In genomic region chr3:52238193-52238760, GRCh38 we compare ENCODE assay signal across 8 cellular contexts. TPM values are rescaled to one million over a fixed set of nuclear protein-coding genes. Genes with fewer than 3 reads are reported as not detected.
DNase-seq lines count a peak whose midpoint lies in the region; ATAC-seq, FAIRE-seq and TF ChIP-seq lines count a peak whose summit lies in the region.

No MANE protein-coding gene starts in this region.

- H3K4me1 Mint-ChIP-seq in CD8-positive, alpha-beta T cell (ENCODE audit: low read depth), result peaks cover 75% of the 10 kb centered on the region
- H3K4me1 Mint-ChIP-seq in activated B cell treated with CpG ODN at 0.5 μM for 24 hours, result peaks cover 66% of the 10 kb centered on the region

- H3K27me3 Mint-ChIP-seq in CD8-positive, alpha-beta T cell (ENCODE audit: low read depth), result no peaks in the 10 kb centered on the region
- H3K27me3 Mint-ChIP-seq in activated B cell treated with CpG ODN at 0.5 μM for 24 hours, result no peaks in the 10 kb centered on the region

- H3K4me1 ChIP-seq in CD8-positive, alpha-beta T cell (ENCODE audit: insufficient read depth, low read length), result peaks cover 77% of the 10 kb centered on the region
- H3K4me1 ChIP-seq in hepatocyte (ENCODE audit: insufficient read depth) (peaks cover 26% of the 10 kb centered on the region), small intestine (ENCODE audit: control insufficient read depth in 2 of 2, insufficient read depth in 1 of 2, low read depth in 1 of 2, low read length in 1 of 2) (peaks cover 0 to 8% of the 10 kb centered on the region in 2 donors)

- H3K9me3 Mint-ChIP-seq in CD8-positive, alpha-beta T cell, result no peaks in the 10 kb centered on the region
- no peaks in the 10 kb centered on the region for H3K9me3 Mint-ChIP-seq in activated B cell treated with CpG ODN at 0.5 μM for 24 hours

- CTCF ChIA-PET in CD8-positive, alpha-beta T cell (lab: Charles Lee), result interaction anchor here (0.9 to 29.3 kb wide), 7 partner anchors 11 to 100 kb away, joined by 3 to 622 read pairs (median 34); partner anchors contain the start of genes GLYCTK and WDR82
- CTCF ChIA-PET in activated B cell treated with CpG ODN at 0.5 μM for 24 hours (lab: Charles Lee), result interaction anchor here (0.9 to 2.5 kb wide), 7 partner anchors 13 to 238 kb away, joined by 3 to 9 read pairs (median 6); partner anchors contain the start of gene TLR9

- H3K4me3 ChIP-seq in CD8-positive, alpha-beta T cell (ENCODE audit: low read depth, low read length), result peak overlapping the region; percentile 79
- H3K4me3 ChIP-seq in hepatocyte, result peak overlapping the region; percentile 90
- peak overlapping the region; percentile 81 to 82 for H3K4me3 ChIP-seq in small intestine (ENCODE audit: low read depth in 1 of 2, low read length in 2 of 2)

- ATAC-seq in CD8-positive, alpha-beta T cell, result no peak
- ATAC-seq in HG02840 (IDR thresholded peaks at IDR 0.05; ENCODE audit: low FRiP score, unreplicated experiment) (peak; percentile 13), activated B cell treated with CpG ODN at 0.5 μM for 24 hours (ENCODE audit: low read depth) (no peak), HG03442 (IDR thresholded peaks at IDR 0.05; ENCODE audit: unreplicated experiment) (no peak), HG03432 (IDR thresholded peaks at IDR 0.05; ENCODE audit: unreplicated experiment) (no peak), GM21737 (IDR thresholded peaks at IDR 0.05; ENCODE audit: unreplicated experiment) (no peak)

- DNase-seq in CD8-positive, alpha-beta T cell, result no peak
- DNase-seq in activated B cell treated with CpG ODN at 0.5 μM for 24 hours (no peak), hepatocyte (ENCODE audit: low spot score) (no peak), small intestine (no peak)

- H3K36me3 Mint-ChIP-seq in CD8-positive, alpha-beta T cell, result peaks cover 40% of the 10 kb centered on the region
- H3K36me3 Mint-ChIP-seq in activated B cell treated with CpG ODN at 0.5 μM for 24 hours (ENCODE audit: low read depth), result peaks cover 33% of the 10 kb centered on the region

- peaks cover 9% of the 10 kb centered on the region for H3K36me3 ChIP-seq in CD8-positive, alpha-beta T cell (ENCODE audit: insufficient read depth, low read length)
- H3K36me3 ChIP-seq in hepatocyte (replicated peaks; ENCODE audit: insufficient read depth, low read depth) (no peaks in the 10 kb centered on the region), small intestine (ENCODE audit: control insufficient read depth in 2 of 2, insufficient read depth in 2 of 2, low read length in 2 of 2) (peaks cover 0 to 2% of the 10 kb centered on the region in 2 donors)

- 18% methylated on average over 11 of the region's 11 CpGs for WGBS in hepatocyte (ENCODE audit: low lambda C conversion rate, missing lambda C conversion rate)
- 16 to 19% (median 18%) methylated on average over 11 of the region's 11 CpGs for WGBS in small intestine, 3 donors

- intact Hi-C loops in CD8-positive, alpha-beta T cell (cut with DNase I, micrococcal nuclease), result loop anchor here (2.0 to 10.0 kb wide), 5 partner anchors 17 to 183 kb away; partner anchors contain the start of genes DNAH1 (in 1 of the 2) and DUSP7 (in 1 of the 2)
- intact Hi-C loops in activated B cell treated with CpG ODN at 0.5 μM for 24 hours (cut with micrococcal nuclease), result loop anchor here (2.0 kb wide), 1 partner anchor 181 kb away; the partner anchor contains the start of gene DUSP7

- H3K4me3 Mint-ChIP-seq in CD8-positive, alpha-beta T cell, result peak overlapping the region; percentile 98
- H3K4me3 Mint-ChIP-seq in activated B cell treated with CpG ODN at 0.5 μM for 24 hours, result peak overlapping the region; percentile 96

- H4K20me1 ChIP-seq in hepatocyte (ENCODE audit: insufficient read depth, poor library complexity, severe bottlenecking), result peaks cover 7% of the 10 kb centered on the region

- no peaks in the 10 kb centered on the region for H3K27me3 ChIP-seq in CD8-positive, alpha-beta T cell (ENCODE audit: insufficient read depth, low read length)
- H3K27me3 ChIP-seq in hepatocyte (no peaks in the 10 kb centered on the region), small intestine (ENCODE audit: control insufficient read depth in 2 of 2, insufficient read depth in 2 of 2, low read length in 2 of 2) (no peaks in the 10 kb centered on the region)

- POLR2A ChIA-PET in CD8-positive, alpha-beta T cell (lab: Charles Lee), result interaction anchor here (0.8 to 28.6 kb wide), 8 partner anchors 8 to 44 kb away, joined by 3 to 685 read pairs (median 6); partner anchors contain the start of genes GLYCTK, PPM1M, TLR9 and WDR82
- POLR2A ChIA-PET in activated B cell treated with CpG ODN at 0.5 μM for 24 hours (lab: Charles Lee), result interaction anchor here (0.6 to 12.1 kb wide), 20 partner anchors 9 to 242 kb away, joined by 3 to 147 read pairs (median 4); partner anchors contain the start of genes GLYCTK, POC1A, RPL29 and TLR9

- peak overlapping the region; percentile 95 for H3K27ac ChIP-seq in CD8-positive, alpha-beta T cell (ENCODE audit: low read depth, low read length)
- peak overlapping the region; percentile 84 for H3K27ac ChIP-seq in hepatocyte
- H3K27ac ChIP-seq in small intestine (ENCODE audit: low read depth in 1 of 2, low read length in 1 of 2), result peak overlapping the region in 1 of 2 donors; percentile 94

- no peak for FAIRE-seq in small intestine (lab: Jason Lieb, UNC)

- H2AFZ ChIP-seq in hepatocyte, result peak overlapping the region; percentile 98

- no peaks in the 10 kb centered on the region for H3K9me2 ChIP-seq in hepatocyte (replicated peaks; ENCODE audit: insufficient read depth)

- peak overlapping the region; percentile 92 for H3K4me2 ChIP-seq in hepatocyte

- TF ChIP-seq CTCF in CD8-positive, alpha-beta T cell (IDR thresholded peaks at IDR 0.05), result no peak
- TF ChIP-seq CTCF in activated B cell treated with CpG ODN at 0.5 μM for 24 hours (IDR thresholded peaks at IDR 0.05) (no peak), hepatocyte (IDR thresholded peaks at IDR 0.05; ENCODE audit: poor library complexity) (no peak)

- peak overlapping the region; percentile 98 for H3K27ac Mint-ChIP-seq in CD8-positive, alpha-beta T cell
- peak overlapping the region; percentile 93 for H3K27ac Mint-ChIP-seq in activated B cell treated with CpG ODN at 0.5 μM for 24 hours

- H3K79me2 ChIP-seq in hepatocyte, result peaks cover 43% of the 10 kb centered on the region

- H3K9me3 ChIP-seq in CD8-positive, alpha-beta T cell (ENCODE audit: low read length), result no peaks in the 10 kb centered on the region
- H3K9me3 ChIP-seq in hepatocyte (ENCODE audit: low read depth) (no peaks in the 10 kb centered on the region), small intestine (ENCODE audit: control insufficient read depth, low read depth) (no peaks in the 10 kb centered on the region)

RNA-seq across cellular contexts. Expression of gene TWF2, which starts 0.7 kb away (rescaled TPM):
- total RNA-seq in CD8-positive, alpha-beta T cell, result 10 to 100 TPM; 31.1 to 31.2 TPM
- total RNA-seq in activated B cell treated with CpG ODN at 0.5 μM for 24 hours (74.1 and 76.7 TPM in 2 replicates), hepatocyte (52.5 and 59.1 TPM in 2 replicates)
- polyA plus RNA-seq in hepatocyte (45.7 and 47.4 TPM in 2 replicates), small intestine (10 to 100 TPM; 47.6 to 54.1 (median 53.8) TPM)

RNA-seq across cellular contexts. Expression of gene PPM1M, which starts 7.3 kb away (rescaled TPM):
- total RNA-seq in CD8-positive, alpha-beta T cell, result 10 to 100 TPM; 43.9 to 46.9 TPM
- total RNA-seq in activated B cell treated with CpG ODN at 0.5 μM for 24 hours, result 44.4 and 44.6 TPM in 2 replicates
- total RNA-seq in hepatocyte, result 6.2 and 8.0 TPM in 2 replicates
- polyA plus RNA-seq in hepatocyte, result 8.4 and 10.7 TPM in 2 replicates
- polyA plus RNA-seq in small intestine, result 1 to 10 TPM; 1.8 to 9.3 (median 8.4) TPM

RNA-seq across cellular contexts. Expression of gene TLR9, which starts 12.8 kb away (rescaled TPM):
- total RNA-seq in CD8-positive, alpha-beta T cell, result under 1 TPM in 1 of 2 experiments, not detected in 1; 0.33 TPM
- total RNA-seq in activated B cell treated with CpG ODN at 0.5 μM for 24 hours (10.4 and 11.4 TPM in 2 replicates), hepatocyte (not detected in 2 replicates)
- polyA plus RNA-seq in hepatocyte (not detected in 2 replicates), small intestine (under 1 TPM in 1 of 3 donors, not detected in 2; 0.12 TPM)

RNA-seq across cellular contexts. Expression of gene WDR82, which starts 40.2 kb away (rescaled TPM):
- 100 to 1,000 TPM; 115 to 117 TPM for total RNA-seq in CD8-positive, alpha-beta T cell
- total RNA-seq in activated B cell treated with CpG ODN at 0.5 μM for 24 hours (84.1 and 86.4 TPM in 2 replicates), hepatocyte (50.9 and 52.1 TPM in 2 replicates)
- polyA plus RNA-seq in hepatocyte (20.2 and 24.8 TPM in 2 replicates), small intestine (10 to 100 TPM; 25.9 to 43.8 (median 28.4) TPM)

RNA-seq across cellular contexts. Expression of gene ALAS1, which starts 40.3 kb away (rescaled TPM):
- 1 to 10 TPM; 6.0 to 6.6 TPM for total RNA-seq in CD8-positive, alpha-beta T cell
- total RNA-seq in activated B cell treated with CpG ODN at 0.5 μM for 24 hours (25.9 and 27.6 TPM in 2 replicates), hepatocyte (81.8 and 85.3 TPM in 2 replicates)
- polyA plus RNA-seq in hepatocyte (90.1 and 91.2 TPM in 2 replicates), small intestine (10 to 100 TPM; 40.9 to 99.7 (median 85.0) TPM)
